8 cellular contexts compared by ENCODE assay signal in the genomic region with DNA sequence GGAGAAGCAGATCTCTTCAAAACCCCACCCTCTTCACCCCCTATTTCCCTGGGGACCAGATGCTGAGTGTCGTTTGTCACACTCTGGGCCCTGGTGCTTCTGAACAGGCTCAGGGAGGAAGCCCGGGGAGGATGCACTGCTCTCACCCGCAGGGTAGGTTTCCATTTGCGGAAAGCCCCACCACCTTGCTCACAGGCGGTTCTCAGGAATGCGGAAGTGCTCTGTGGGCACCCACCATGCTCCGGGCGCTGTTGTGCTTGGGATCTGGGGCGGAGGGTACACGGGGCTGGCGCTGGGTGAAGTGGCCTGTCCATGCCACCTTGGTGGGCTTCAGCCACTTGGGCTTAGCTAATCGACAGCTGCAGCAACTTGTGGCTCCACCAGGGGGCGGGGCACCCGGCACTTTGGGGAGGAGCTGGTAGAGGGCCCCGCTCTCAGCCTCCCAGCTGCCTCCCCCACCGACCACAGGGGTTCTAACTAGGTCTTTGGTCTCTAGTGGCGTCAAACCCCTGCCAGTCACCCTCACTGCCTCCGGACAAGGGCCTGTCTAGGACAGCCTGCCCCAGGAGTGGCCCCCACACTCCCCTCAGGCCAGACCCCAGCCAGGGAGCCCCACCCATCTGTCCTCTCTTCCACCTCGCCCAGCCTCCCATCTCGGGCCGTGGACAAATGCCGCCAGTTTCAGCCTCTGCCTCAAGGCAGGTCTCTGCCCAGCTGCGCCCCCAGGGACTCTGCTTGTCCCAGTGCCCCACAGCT. TPM values are rescaled to one million over a fixed set of nuclear protein-coding genes. Genes with fewer than 3 reads are reported as not detected.
DNase-seq lines count a peak whose midpoint lies in the region; ATAC-seq lines count a peak whose summit lies in the region.

No MANE protein-coding gene starts in this region.

- H3K4me1 Mint-ChIP-seq in effector memory CD8-positive, alpha-beta T cell (ENCODE audit: low read depth in 2 of 2), result peaks cover 25 to 30% of the 10 kb centered on the region in 2 donors
- H3K4me1 Mint-ChIP-seq in naive B cell, result peaks cover 32 to 38% (median 34%) of the 10 kb centered on the region in 3 donors
- H3K4me1 Mint-ChIP-seq in stimulated activated naive B cell treated with anti-CD40 and anti-IgM and Interleukin-4, amounts not matched to agents 10 μg/mL and 1 μg/mL and 100 μg/mL, for 72 hours, result peaks cover 42 to 52% of the 10 kb centered on the region in 2 donors

- no peaks in the 10 kb centered on the region for H3K27me3 Mint-ChIP-seq in effector memory CD8-positive, alpha-beta T cell
- no peaks in the 10 kb centered on the region for H3K27me3 Mint-ChIP-seq in naive B cell
- peaks cover 0 to 7% of the 10 kb centered on the region in 2 donors for H3K27me3 Mint-ChIP-seq in stimulated activated naive B cell treated with anti-CD40 and anti-IgM and Interleukin-4, amounts not matched to agents 10 μg/mL and 1 μg/mL and 100 μg/mL, for 72 hours

- DNase-seq in NCI-H187 (lab: John Stamatoyannopoulos, UW), result peak; percentile 17 to 30
- no peak for DNase-seq in NCI-H187 treated with DMSO at 0.1 percent for 48 hours (lab: John Stamatoyannopoulos, UW)
- DNase-seq in NCI-H2171 (lab: John Stamatoyannopoulos, UW), result peak; percentile 11
- peak; percentile 78 to 84 for DNase-seq in activated CD4-positive, alpha-beta T cell treated with anti-CD3 and anti-CD28 coated beads, Interleukin-2, amount 50 U/mL, for 48 hours
- DNase-seq in effector memory CD8-positive, alpha-beta T cell, result peak; percentile 83 to 85 (median 84)
- peak; percentile 97 for DNase-seq in naive B cell
- peak; percentile 95 for DNase-seq in stimulated activated naive B cell treated with anti-CD40 and anti-IgM and Interleukin-4, amounts not matched to agents 10 μg/mL and 1 μg/mL and 100 μg/mL, for 72 hours

- H3K27ac Mint-ChIP-seq in effector memory CD8-positive, alpha-beta T cell, result peak overlapping the region; percentile 99
- H3K27ac Mint-ChIP-seq in naive B cell, result peak overlapping the region; percentile 98 to 99 (median 99)
- peak overlapping the region; percentile 100 for H3K27ac Mint-ChIP-seq in stimulated activated naive B cell treated with anti-CD40 and anti-IgM and Interleukin-4, amounts not matched to agents 10 μg/mL and 1 μg/mL and 100 μg/mL, for 72 hours

- ATAC-seq in HG02642 (IDR thresholded peaks at IDR 0.05; ENCODE audit: poor library complexity, unreplicated experiment) (peak; percentile 75), naive B cell (ENCODE audit: low read depth in 2 of 2) (peak; percentile 96 to 97)
- ATAC-seq in effector memory CD8-positive, alpha-beta T cell (replicated peaks), result peak; percentile 94
- ATAC-seq in stimulated activated naive B cell treated with anti-CD40 and anti-IgM and Interleukin-4, amounts not matched to agents 10 μg/mL and 1 μg/mL and 100 μg/mL, for 72 hours (replicated peaks), result peak; percentile 94 to 96

- H3K9me3 Mint-ChIP-seq in effector memory CD8-positive, alpha-beta T cell, result no peaks in the 10 kb centered on the region
- H3K9me3 Mint-ChIP-seq in naive B cell, result no peaks in the 10 kb centered on the region
- H3K9me3 Mint-ChIP-seq in stimulated activated naive B cell treated with anti-CD40 and anti-IgM and Interleukin-4, amounts not matched to agents 10 μg/mL and 1 μg/mL and 100 μg/mL, for 72 hours, result no peaks in the 10 kb centered on the region

- H3K36me3 Mint-ChIP-seq in effector memory CD8-positive, alpha-beta T cell (ENCODE audit: insufficient read depth), result peaks cover 36% of the 10 kb centered on the region
- H3K36me3 Mint-ChIP-seq in naive B cell, result peaks cover 0 to 3% of the 10 kb centered on the region in 2 donors
- H3K36me3 Mint-ChIP-seq in stimulated activated naive B cell treated with anti-CD40 and anti-IgM and Interleukin-4, amounts not matched to agents 10 μg/mL and 1 μg/mL and 100 μg/mL, for 72 hours, result peaks cover 33 to 46% of the 10 kb centered on the region in 2 donors

- peak overlapping the region; percentile 81 to 85 for H3K4me3 Mint-ChIP-seq in effector memory CD8-positive, alpha-beta T cell
- peak overlapping the region; percentile 79 to 87 (median 84) for H3K4me3 Mint-ChIP-seq in naive B cell
- peak overlapping the region; percentile 83 to 85 for H3K4me3 Mint-ChIP-seq in stimulated activated naive B cell treated with anti-CD40 and anti-IgM and Interleukin-4, amounts not matched to agents 10 μg/mL and 1 μg/mL and 100 μg/mL, for 72 hours

RNA-seq across cellular contexts. Expression of gene NDUFV1, which starts 7.4 kb away (rescaled TPM):
- polyA plus RNA-seq in naive B cell (ENCODE audit: low read depth in 6 of 6), result 100 to 1,000 TPM; 110 to 165 (median 124) TPM

RNA-seq across cellular contexts. Expression of gene NUDT8, which starts 15.6 kb away (rescaled TPM):
- polyA plus RNA-seq in naive B cell (ENCODE audit: low read depth in 6 of 6), result 10 to 100 TPM in 3 of 6 donors, 1 to 10 TPM in 3; 2.9 to 15.3 (median 10.0) TPM

RNA-seq across cellular contexts. Expression of gene TBX10, which starts 25.4 kb away (rescaled TPM):
- not detected for polyA plus RNA-seq in naive B cell (ENCODE audit: low read depth in 6 of 6)

RNA-seq across cellular contexts. Expression of gene GSTP1, which starts 30.5 kb away (rescaled TPM):
- polyA plus RNA-seq in naive B cell (ENCODE audit: low read depth in 6 of 6), result 100 to 1,000 TPM; 225 to 406 (median 317) TPM

RNA-seq across cellular contexts. Expression of gene ACY3, which starts 36.4 kb away (rescaled TPM):
- 1 to 10 TPM in 5 of 6 donors, under 1 TPM in 1; 0.80 to 6.6 (median 2.5) TPM for polyA plus RNA-seq in naive B cell (ENCODE audit: low read depth in 6 of 6)
